In the genomic region with DNA sequence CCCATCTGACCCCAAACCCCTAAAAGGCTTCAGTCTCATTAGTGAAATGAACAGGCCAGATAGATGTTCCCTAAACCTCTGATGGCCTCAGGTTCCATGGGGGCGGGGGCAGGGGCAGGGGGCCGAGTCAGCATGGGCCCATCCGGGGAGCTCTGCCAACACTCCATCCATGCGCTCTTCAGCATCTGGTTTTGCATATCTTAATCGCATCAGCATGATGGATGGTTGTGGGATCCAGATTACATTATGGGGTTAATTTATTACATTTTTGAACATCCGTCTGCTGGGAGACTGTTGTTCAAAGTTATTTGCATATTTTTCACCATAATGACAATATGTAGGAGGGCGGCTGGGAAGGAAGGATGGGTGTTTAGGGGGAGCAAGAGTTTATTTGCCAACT, we compare ENCODE assay signal across 1 cellular context.
TF ChIP-seq lines count a peak whose summit lies in the region.

No MANE protein-coding gene starts in this region.

TF ChIP-seq in H1, 55 proteins besides CTCF, POLR2A, EP300 and RAD21:
- no peak for TF ChIP-seq BRCA1 (IDR thresholded peaks at IDR 0.05; ENCODE audit: low read depth, low read length)
- TF ChIP-seq NRF1 (IDR thresholded peaks at IDR 0.05; ENCODE audit: low read depth, low read length): no peak
- TF ChIP-seq KDM4A (IDR thresholded peaks at IDR 0.05; ENCODE audit: low read depth, low read length, severe bottlenecking): no peak
- no peak for TF ChIP-seq POU5F1 (IDR thresholded peaks at IDR 0.05; ENCODE audit: low read depth, low read length)
- TF ChIP-seq, protein P1, sequence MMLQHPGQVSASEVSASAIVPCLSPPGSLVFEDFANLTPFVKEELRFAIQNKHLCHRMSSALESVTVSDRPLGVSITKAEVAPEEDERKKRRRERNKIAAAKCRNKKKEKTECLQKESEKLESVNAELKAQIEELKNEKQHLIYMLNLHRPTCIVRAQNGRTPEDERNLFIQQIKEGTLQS (IDR thresholded peaks at IDR 0.05; ENCODE audit: insufficient read depth, low read depth, low read length): no peak
- TF ChIP-seq SIN3A (conservative IDR thresholded peaks at IDR 0.05 in 1 of 2, IDR thresholded peaks at IDR 0.05 in 1 of 2; ENCODE audit: low read depth in 1 of 2, low read length in 2 of 2): no peak
- TF ChIP-seq GTF2F1 (IDR thresholded peaks at IDR 0.05; ENCODE audit: borderline replicate concordance, low read depth, low read length): no peak
- TF ChIP-seq TEAD4 (IDR thresholded peaks at IDR 0.05; ENCODE audit: low read depth, low read length): no peak
- no peak for TF ChIP-seq NANOG (IDR thresholded peaks at IDR 0.05; ENCODE audit: insufficient read depth, low read depth, low read length, poor library complexity, severe bottlenecking)
- TF ChIP-seq EGR1 (IDR thresholded peaks at IDR 0.05; ENCODE audit: borderline replicate concordance, low read depth, low read length): no peak
- no peak for TF ChIP-seq TAF1 (IDR thresholded peaks at IDR 0.05; ENCODE audit: low read depth, low read length)
- no peak for TF ChIP-seq HDAC2 (IDR thresholded peaks at IDR 0.05; ENCODE audit: borderline replicate concordance in 1 of 2, low read depth in 2 of 2, low read length in 2 of 2)
- no peak for TF ChIP-seq ASH2L (IDR thresholded peaks at IDR 0.05; ENCODE audit: low read length)
- no peak for TF ChIP-seq BCL11A (IDR thresholded peaks at IDR 0.05; ENCODE audit: low read depth in 2 of 2, low read length in 2 of 2)
- TF ChIP-seq JUND (IDR thresholded peaks at IDR 0.05; ENCODE audit: low read length): no peak
- no peak for TF ChIP-seq TBP (IDR thresholded peaks at IDR 0.05; ENCODE audit: low read depth, low read length)
- TF ChIP-seq CHD1 (IDR thresholded peaks at IDR 0.05; ENCODE audit: low read depth, low read length): no peak
